Comparison of ENCODE assay signal across 8 cellular contexts in genomic region chr20:35742741-35743523, GRCh38. TPM values are rescaled to one million over a fixed set of nuclear protein-coding genes. Genes with fewer than 3 reads are reported as not detected.
DNase-seq lines count a peak whose midpoint lies in the region; ATAC-seq and FAIRE-seq lines count a peak whose summit lies in the region.

No MANE protein-coding gene starts in this region.

- H3K36me3 Mint-ChIP-seq in activated naive CD8-positive, alpha-beta T cell treated with anti-CD3 and anti-CD28 coated beads, Interleukin-2, amount 10 ng/mL, durations not matched to agents 7 days and 5 days, result peaks cover 29% of the 10 kb centered on the region

- no peaks in the 10 kb centered on the region for H3K9me3 Mint-ChIP-seq in activated naive CD8-positive, alpha-beta T cell treated with anti-CD3 and anti-CD28 coated beads, Interleukin-2, amount 10 ng/mL, durations not matched to agents 7 days and 5 days

- in situ Hi-C loops in ACHN (cut with HindIII; ENCODE audit: low pct_ligation_motif_present, low pct_unique_long_range_greater_than_20kb, low sequenced_read_pairs), result no loop called here

- H3K9ac ChIP-seq in skeletal muscle tissue (ENCODE audit: low read depth in 1 of 3, low read length in 3 of 3), result peak overlapping the region; percentile 86 to 100 (median 92)

- no peaks in the 10 kb centered on the region for H3K4me1 ChIP-seq in iPS DF 6.9 (ENCODE audit: control insufficient read depth, insufficient read depth, low read length)
- H3K4me1 ChIP-seq in skeletal muscle tissue (ENCODE audit: control insufficient read depth in 3 of 3, insufficient read depth in 3 of 3, low read length in 3 of 3), result peaks cover 14 to 27% (median 22%) of the 10 kb centered on the region in 3 donors

- peak; percentile 6 for ATAC-seq in activated naive CD8-positive, alpha-beta T cell treated with anti-CD3 and anti-CD28 coated beads, Interleukin-2, amount 10 ng/mL, durations not matched to agents 7 days and 5 days (ENCODE audit: low read depth)
- no peak for ATAC-seq in HG02884 (IDR thresholded peaks at IDR 0.05; ENCODE audit: unreplicated experiment)

- no peaks in the 10 kb centered on the region for H3K27me3 Mint-ChIP-seq in activated naive CD8-positive, alpha-beta T cell treated with anti-CD3 and anti-CD28 coated beads, Interleukin-2, amount 10 ng/mL, durations not matched to agents 7 days and 5 days

- FAIRE-seq in GM18507 (lab: Jason Lieb, UNC) (peak; percentile 84), urothelium cell line (lab: Jason Lieb, UNC) (no peak)

- DNase-seq in ACHN (peak; percentile 29), GM18507 (ENCODE audit: extremely low spot score, insufficient read length, low read depth) (no peak), NCI-H524 treated with DMSO at 0.1 percent for 48 hours (lab: John Stamatoyannopoulos, UW) (peak; percentile 37), iPS DF 6.9 (ENCODE audit: low read depth, low spot score) (no peak), urothelium cell line (ENCODE audit: low spot score) (no peak)
- DNase-seq in activated naive CD8-positive, alpha-beta T cell treated with anti-CD3 and anti-CD28 coated beads, Interleukin-2, amount 10 ng/mL, durations not matched to agents 7 days and 5 days, result no peak

- H3K27me3 ChIP-seq in iPS DF 6.9 (ENCODE audit: control insufficient read depth, insufficient read depth, low read length), result no peaks in the 10 kb centered on the region
- no peaks in the 10 kb centered on the region for H3K27me3 ChIP-seq in skeletal muscle tissue (ENCODE audit: control insufficient read depth in 3 of 3, insufficient read depth in 3 of 3, low read length in 3 of 3)

- POLR2A ChIA-PET in activated naive CD8-positive, alpha-beta T cell treated with anti-CD3 and anti-CD28 coated beads, Interleukin-2, amount 10 ng/mL, durations not matched to agents 7 days and 5 days (lab: Charles Lee), result interaction anchor here (0.5 to 7.7 kb wide), 48 partner anchors 8 to 1353 kb away, joined by 3 to 437 read pairs (median 4); partner anchors contain the start of genes CPNE1, NFS1, PHF20 and RBL1

- peaks cover 9% of the 10 kb centered on the region; the same call in 1 of the 2 replicates for H3K36me3 ChIP-seq in iPS DF 6.9 (ENCODE audit: control insufficient read depth, insufficient read depth, low read length)
- H3K36me3 ChIP-seq in skeletal muscle tissue (ENCODE audit: control insufficient read depth in 3 of 3, insufficient read depth in 3 of 3, low read length in 3 of 3), result peaks cover 19 to 27% (median 23%) of the 10 kb centered on the region in 3 donors

- H3K4me3 ChIP-seq in iPS DF 6.9 (ENCODE audit: low read length), result peak overlapping the region; percentile 55; the same call in 1 of the 2 replicates
- H3K4me3 ChIP-seq in skeletal muscle tissue (ENCODE audit: low read length in 3 of 3), result peak overlapping the region; percentile 78 to 92 (median 83)

- WGBS in iPS DF 6.9 (ENCODE audit: insufficient coverage, insufficient read length), result no CpG with 5 or more reads among the region's 8 CpGs

- H3K27ac ChIP-seq in iPS DF 6.9 (ENCODE audit: low read length) (no peak overlapping the region), skeletal muscle tissue (ENCODE audit: low read depth, low read length) (peak overlapping the region; percentile 99)

- H3K9me3 ChIP-seq in iPS DF 6.9 (ENCODE audit: control insufficient read depth, insufficient read depth, low read length) (no peaks in the 10 kb centered on the region), skeletal muscle tissue (ENCODE audit: control insufficient read depth in 3 of 3, low read length in 3 of 3) (no peaks in the 10 kb centered on the region)

- peak overlapping the region; percentile 94 for H3K4me3 Mint-ChIP-seq in activated naive CD8-positive, alpha-beta T cell treated with anti-CD3 and anti-CD28 coated beads, Interleukin-2, amount 10 ng/mL, durations not matched to agents 7 days and 5 days

- H3K4me1 Mint-ChIP-seq in activated naive CD8-positive, alpha-beta T cell treated with anti-CD3 and anti-CD28 coated beads, Interleukin-2, amount 10 ng/mL, durations not matched to agents 7 days and 5 days, result peaks cover 36% of the 10 kb centered on the region

- peak overlapping the region; percentile 98 for H3K27ac Mint-ChIP-seq in activated naive CD8-positive, alpha-beta T cell treated with anti-CD3 and anti-CD28 coated beads, Interleukin-2, amount 10 ng/mL, durations not matched to agents 7 days and 5 days

RNA-seq across cellular contexts. Expression of gene RBM39, which starts 0.9 kb away (rescaled TPM):
- 100 to 1,000 TPM; 478 to 499 TPM for total RNA-seq in activated naive CD8-positive, alpha-beta T cell treated with anti-CD3 and anti-CD28 coated beads, Interleukin-2, amount 10 ng/mL, durations not matched to agents 7 days and 5 days
- total RNA-seq in skeletal muscle tissue, result 407 TPM

RNA-seq across cellular contexts. Expression of gene PHF20, which starts 28.9 kb away (rescaled TPM):
- total RNA-seq in activated naive CD8-positive, alpha-beta T cell treated with anti-CD3 and anti-CD28 coated beads, Interleukin-2, amount 10 ng/mL, durations not matched to agents 7 days and 5 days, result 10 to 100 TPM; 61.9 to 69.4 TPM
- total RNA-seq in skeletal muscle tissue, result 26.6 TPM

RNA-seq across cellular contexts. Expression of gene ROMO1, which starts 43.7 kb away (rescaled TPM):
- total RNA-seq in activated naive CD8-positive, alpha-beta T cell treated with anti-CD3 and anti-CD28 coated beads, Interleukin-2, amount 10 ng/mL, durations not matched to agents 7 days and 5 days, result 100 to 1,000 TPM in 1 of 2 experiments, 10 to 100 TPM in 1; 96.9 to 112 TPM
- total RNA-seq in skeletal muscle tissue, result 103 TPM

RNA-seq across cellular contexts. Expression of gene NFS1, which starts 43.8 kb away (rescaled TPM):
- total RNA-seq in activated naive CD8-positive, alpha-beta T cell treated with anti-CD3 and anti-CD28 coated beads, Interleukin-2, amount 10 ng/mL, durations not matched to agents 7 days and 5 days, result 10 to 100 TPM; 33.1 to 33.8 TPM
- total RNA-seq in skeletal muscle tissue, result 11.5 TPM

Comparison
In these comparisons a context has a peak if more than half of its experiments do, and no peak if none do; other contexts are left out.
1. DNase-seq: peak in ACHN (single experiment) and NCI-H524 treated with DMSO at 0.1 percent for 48 hours (single experiment); none in GM18507 (single experiment), activated naive CD8-positive, alpha-beta T cell treated with anti-CD3 and anti-CD28 coated beads, Interleukin-2, amount 10 ng/mL, durations not matched to agents 7 days and 5 days (single experiment), iPS DF 6.9 (single experiment) and urothelium cell line (single experiment).